13 cellular contexts compared by ENCODE assay signal in the genomic region with DNA sequence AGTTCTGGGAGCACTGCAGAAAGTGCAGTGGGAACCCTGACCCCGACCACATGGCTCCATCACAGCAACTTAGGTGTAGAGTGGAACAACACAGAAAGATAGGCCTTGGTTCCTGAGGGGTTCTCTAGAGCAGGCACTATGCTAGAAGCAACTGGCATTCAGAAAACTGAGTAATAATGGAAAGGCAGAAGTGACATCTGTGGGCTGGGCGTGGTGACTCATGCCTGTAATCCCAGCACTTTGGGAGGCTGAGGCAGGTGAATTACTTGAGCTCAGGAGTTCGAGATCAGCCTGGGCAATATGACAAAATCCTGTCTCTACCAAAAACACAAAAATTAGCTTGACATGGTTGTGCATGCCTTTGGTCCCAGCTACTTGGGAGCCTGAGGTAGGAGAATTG. TPM values are rescaled to one million over a fixed set of nuclear protein-coding genes. Genes with fewer than 3 reads are reported as not detected.
DNase-seq lines count a peak whose midpoint lies in the region; ATAC-seq and TF ChIP-seq lines count a peak whose summit lies in the region.
"Had no signal": no experiment of that assay in that cellular context is flagged by ENCODE, and none has a peak within 500 bp of the region (broad histone marks: within the 10 kb centered on the region; RNA-seq: fewer than 3 reads in every experiment).

No MANE protein-coding gene starts in this region.

- peaks cover 12 to 48% (median 33%) of the 10 kb centered on the region in 5 donors for H3K36me3 Mint-ChIP-seq in naive thymus-derived CD4-positive, alpha-beta T cell

- peaks cover 32% of the 10 kb centered on the region for H3K4me1 ChIP-seq in Loucy (ENCODE audit: insufficient read depth, low read length, poor library complexity, severe bottlenecking)
- peaks cover 7 to 28% of the 10 kb centered on the region in 2 donors for H3K4me1 ChIP-seq in naive thymus-derived CD4-positive, alpha-beta T cell (ENCODE audit: control insufficient read depth in 2 of 2, insufficient read depth in 2 of 2, low read length in 2 of 2)
- peaks cover 7 to 43% (median 11%) of the 10 kb centered on the region in 9 donors for H3K4me1 ChIP-seq in heart right ventricle

- peak overlapping the region; percentile 13 to 97 (median 67) for H3K27ac Mint-ChIP-seq in naive thymus-derived CD4-positive, alpha-beta T cell
- H3K27ac Mint-ChIP-seq: B cell had no signal

- no peak overlapping the region for H3K9ac ChIP-seq in Loucy (ENCODE audit: low read depth, low read length, poor library complexity, severe bottlenecking)

- peak overlapping the region; percentile 48 for H3K4me2 ChIP-seq in Loucy (ENCODE audit: low read depth, low read length, poor library complexity, severe bottlenecking)

- H3K27me3 ChIP-seq in Loucy (ENCODE audit: insufficient read depth, low read length, poor library complexity, severe bottlenecking) (no peaks in the 10 kb centered on the region), heart right ventricle (no peaks in the 10 kb centered on the region)
- no peaks in the 10 kb centered on the region for H3K27me3 ChIP-seq in naive thymus-derived CD4-positive, alpha-beta T cell (ENCODE audit: control insufficient read depth in 2 of 2, insufficient read depth in 2 of 2, low read length in 2 of 2)
- H3K27me3 ChIP-seq: right atrium auricular region, suprapubic skin had no signal

- DNase-seq in AML-193 (lab: John Stamatoyannopoulos, UW) = peak; percentile 26 to 38
- peak; percentile 69 to 78 for DNase-seq in activated CD4-positive, alpha-beta T cell treated with anti-CD3 and anti-CD28 coated beads, Interleukin-2, amount 50 U/mL, for 48 hours
- peak in 1 of 9 donors; percentile 53 for DNase-seq in naive thymus-derived CD4-positive, alpha-beta T cell
- DNase-seq in NCI-H2029 treated with DMSO at 0.1 percent for 48 hours (lab: John Stamatoyannopoulos, UW) = no peak
- DNase-seq in heart right ventricle = no peak
- DNase-seq: NCI-H2081 had no signal

- H2AFZ ChIP-seq in Loucy (ENCODE audit: low read length) = no peak overlapping the region

- peaks cover 8% of the 10 kb centered on the region for H3K79me2 ChIP-seq in Loucy (ENCODE audit: insufficient read depth, low read length)

- intact Hi-C loops in naive thymus-derived CD4-positive, alpha-beta T cell (cut with micrococcal nuclease) = no loop called here
- intact Hi-C loops in heart right ventricle (cut with DNase I) = no loop called here

- 90 to 91% methylated on average over 3 of the region's 3 CpGs for WGBS in heart right ventricle, 2 donors

- ATAC-seq in naive thymus-derived CD4-positive, alpha-beta T cell = peak; percentile 49
- no peak for ATAC-seq in HG03442 (IDR thresholded peaks at IDR 0.05; ENCODE audit: unreplicated experiment)
- ATAC-seq in heart right ventricle = no peak
- no peak for ATAC-seq in GM18909 (IDR thresholded peaks at IDR 0.05; ENCODE audit: poor library complexity, unreplicated experiment)

- no peaks in the 10 kb centered on the region for H3F3A ChIP-seq in Loucy (ENCODE audit: low read depth)

- no peaks in the 10 kb centered on the region for H3K9me3 ChIP-seq in Loucy (ENCODE audit: insufficient read depth, low read depth, low read length)
- H3K9me3 ChIP-seq in naive thymus-derived CD4-positive, alpha-beta T cell (ENCODE audit: control insufficient read depth in 2 of 3, low read length in 3 of 3) = no peaks in the 10 kb centered on the region
- no peaks in the 10 kb centered on the region for H3K9me3 ChIP-seq in heart right ventricle
- H3K9me3 ChIP-seq: right atrium auricular region, suprapubic skin had no signal

- H4K20me1 ChIP-seq in Loucy (ENCODE audit: insufficient read depth, low read length, poor library complexity, severe bottlenecking) = peaks cover 9% of the 10 kb centered on the region

- CTCF ChIA-PET in naive thymus-derived CD4-positive, alpha-beta T cell (lab: Charles Lee) = no interaction called here

- H3K4me1 Mint-ChIP-seq in naive thymus-derived CD4-positive, alpha-beta T cell = peaks cover 29 to 65% (median 54%) of the 10 kb centered on the region in 7 donors

- no peak overlapping the region for H3K4me3 ChIP-seq in Loucy (ENCODE audit: low read length, poor library complexity, severe bottlenecking)
- no peak overlapping the region for H3K4me3 ChIP-seq in naive thymus-derived CD4-positive, alpha-beta T cell (ENCODE audit: low read length)
- no peak overlapping the region for H3K4me3 ChIP-seq in heart right ventricle
- H3K4me3 ChIP-seq: right atrium auricular region, suprapubic skin had no signal

- peak overlapping the region in 7 of 10 donors; percentile 14 to 88 (median 75) for H3K4me3 Mint-ChIP-seq in naive thymus-derived CD4-positive, alpha-beta T cell
- H3K4me3 Mint-ChIP-seq: B cell had no signal

- no peaks in the 10 kb centered on the region for H3K27me3 Mint-ChIP-seq in naive thymus-derived CD4-positive, alpha-beta T cell
- H3K27me3 Mint-ChIP-seq: B cell had no signal

- no peaks in the 10 kb centered on the region for H3K9me3 Mint-ChIP-seq in naive thymus-derived CD4-positive, alpha-beta T cell

- no peak overlapping the region for H3K27ac ChIP-seq in naive thymus-derived CD4-positive, alpha-beta T cell (ENCODE audit: low read depth, low read length)
- H3K27ac ChIP-seq in heart right ventricle = no peak overlapping the region
- H3K27ac ChIP-seq: right atrium auricular region, suprapubic skin had no signal

- no peaks in the 10 kb centered on the region for H3K9me2 ChIP-seq in Loucy (replicated peaks; ENCODE audit: low read depth, low read length)

- TF ChIP-seq CTCF in Loucy (conservative IDR thresholded peaks at IDR 0.05; ENCODE audit: low read length) (no peak), heart right ventricle (IDR thresholded peaks at IDR 0.05) (no peak)

- H3K36me3 ChIP-seq in Loucy (ENCODE audit: insufficient read depth, low read length) (peaks cover 17% of the 10 kb centered on the region; the same call in 1 of the 2 replicates), heart right ventricle (peaks cover 0 to 84% (median 58%) of the 10 kb centered on the region in 9 donors)
- H3K36me3 ChIP-seq in naive thymus-derived CD4-positive, alpha-beta T cell (ENCODE audit: control insufficient read depth in 2 of 3, insufficient read depth in 3 of 3, low read length in 3 of 3) = peaks cover 7 to 68% (median 18%) of the 10 kb centered on the region in 3 experiments

- POLR2A ChIA-PET in naive thymus-derived CD4-positive, alpha-beta T cell (lab: Charles Lee) = no interaction called here

RNA-seq across cellular contexts. Expression of a gene that starts 5.3 kb away (rescaled TPM):
- total RNA-seq in naive thymus-derived CD4-positive, alpha-beta T cell = 10 to 100 TPM; 30.2 to 84.0 (median 36.3) TPM
- 10 to 100 TPM; 86.2 to 86.5 TPM for polyA plus RNA-seq in naive thymus-derived CD4-positive, alpha-beta T cell
- total RNA-seq in heart right ventricle = 100 to 1,000 TPM in 6 of 10 donors, 10 to 100 TPM in 4; 86.1 to 118 (median 104) TPM
- polyA plus RNA-seq in heart right ventricle = 100 to 1,000 TPM; 162 to 505 TPM

RNA-seq across cellular contexts. Expression of a gene that starts 8.7 kb away (rescaled TPM):
- total RNA-seq in naive thymus-derived CD4-positive, alpha-beta T cell = 1 to 10 TPM in 2 of 5 experiments, under 1 TPM in 3; 0.65 to 2.0 (median 0.93) TPM
- 1 to 10 TPM; 1.3 to 1.4 TPM for polyA plus RNA-seq in naive thymus-derived CD4-positive, alpha-beta T cell
- total RNA-seq in heart right ventricle = 1 to 10 TPM; 5.3 to 9.6 (median 7.7) TPM
- 1 to 10 TPM; 2.1 to 9.2 TPM for polyA plus RNA-seq in heart right ventricle

RNA-seq across cellular contexts. Expression of a gene that starts 23.8 kb away (rescaled TPM):
- total RNA-seq in naive thymus-derived CD4-positive, alpha-beta T cell = 100 to 1,000 TPM in 1 of 5 experiments, 10 to 100 TPM in 1, 1 to 10 TPM in 2, under 1 TPM in 1; 0.80 to 182 (median 1.3) TPM
- polyA plus RNA-seq in naive thymus-derived CD4-positive, alpha-beta T cell = under 1 TPM; 0.14 to 0.21 TPM
- 10 to 100 TPM in 1 of 10 donors, 1 to 10 TPM in 9; 1.8 to 13.9 (median 4.5) TPM for total RNA-seq in heart right ventricle
- polyA plus RNA-seq in heart right ventricle = 1 to 10 TPM; 2.0 to 4.2 TPM
- total RNA-seq: SK-MEL-5 had no signal

Comparison
In these comparisons a context has a peak if more than half of its experiments do, and no peak if none do; other contexts are left out.
1. DNase-seq: peak in AML-193 (2 of 2) and activated CD4-positive, alpha-beta T cell treated with anti-CD3 and anti-CD28 coated beads, Interleukin-2, amount 50 U/mL, for 48 hours (2 of 2); none in NCI-H2029 treated with DMSO at 0.1 percent for 48 hours (single experiment) and heart right ventricle (0 of 2).